Comparison of ENCODE assay signal across 31 cellular contexts in the genomic region with DNA sequence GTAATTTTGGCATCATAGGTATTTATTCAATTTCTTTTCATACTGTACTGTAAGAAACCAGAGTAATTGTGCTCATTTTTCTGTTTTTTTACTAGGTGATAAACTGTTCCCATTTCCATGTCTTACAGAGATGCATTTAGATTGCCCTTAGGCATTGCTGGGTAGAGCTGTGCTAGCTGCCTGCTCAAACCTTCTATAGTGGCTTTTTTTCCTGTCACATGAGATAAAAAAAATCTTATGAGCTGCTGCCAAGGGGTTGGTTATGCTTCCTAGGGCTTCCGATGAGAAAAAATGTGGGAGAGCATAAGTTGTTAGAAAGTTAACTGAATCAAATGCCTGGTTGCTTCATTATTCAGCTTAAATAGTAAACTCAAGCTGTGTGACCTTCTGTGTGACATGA. TPM values are rescaled to one million over a fixed set of nuclear protein-coding genes. Genes with fewer than 3 reads are reported as not detected.
DNase-seq lines count a peak whose midpoint lies in the region; ATAC-seq and TF ChIP-seq lines count a peak whose summit lies in the region.
"Had no signal": no experiment of that assay in that cellular context is flagged by ENCODE, and none has a peak within 500 bp of the region (broad histone marks: within the 10 kb centered on the region; RNA-seq: fewer than 3 reads in every experiment).

No MANE protein-coding gene starts in this region.

- H3K27me3 ChIP-seq in parathyroid adenoma (ENCODE audit: control insufficient read depth, insufficient read depth, low read length) = no peaks in the 10 kb centered on the region
- H3K27me3 ChIP-seq: brain microvascular endothelial cell, esophagus squamous epithelium, neutrophil, suprapubic skin, uterus had no signal

- no peak overlapping the region for H3K4me3 ChIP-seq in fibroblast of villous mesenchyme (ENCODE audit: low read depth, low read length)
- H3K4me3 ChIP-seq in parathyroid adenoma (ENCODE audit: low read depth, low read length) = no peak overlapping the region
- H3K4me3 ChIP-seq: esophagus squamous epithelium, GM12878, suprapubic skin, uterus had no signal

- no peaks in the 10 kb centered on the region for H3K36me3 ChIP-seq in parathyroid adenoma (ENCODE audit: control insufficient read depth, insufficient read depth, low read length)
- H3K36me3 ChIP-seq: brain microvascular endothelial cell, esophagus squamous epithelium, neutrophil, suprapubic skin, uterus had no signal

- TF ChIP-seq CTCF in fibroblast of villous mesenchyme (IDR thresholded peaks at IDR 0.05; ENCODE audit: insufficient read depth, low read depth, low read length) (no peak), parathyroid adenoma (IDR thresholded peaks at IDR 0.05) (no peak), omental fat pad (IDR thresholded peaks at IDR 0.05) (no peak)

- peak overlapping the region; percentile 50 for H3K4me2 ChIP-seq in parathyroid adenoma (ENCODE audit: low read length)

- no peaks in the 10 kb centered on the region for H3K4me1 ChIP-seq in parathyroid adenoma
- H3K4me1 ChIP-seq: esophagus squamous epithelium, suprapubic skin, uterus had no signal

- H3K9me3 ChIP-seq in parathyroid adenoma (ENCODE audit: control insufficient read depth, low read length) = no peaks in the 10 kb centered on the region
- H3K9me3 ChIP-seq: neutrophil, suprapubic skin, uterus had no signal

- DNase-seq in EH (ENCODE audit: low read depth) (peak; percentile 76), RPMI7951 (ENCODE audit: low read depth) (peak; percentile 75), fibroblast of villous mesenchyme (ENCODE audit: low read depth) (peak; percentile 7), omental fat pad (ENCODE audit: low spot score) (no peak), amygdala (lab: John Stamatoyannopoulos, UW) (no peak), ecto neural progenitor cell (ENCODE audit: low spot score) (no peak)
- DNase-seq: activated CD4-positive, alpha-beta T cell treated with anti-CD3 and anti-CD28 coated beads, Interleukin-2, amount 50 U/mL, for 1 hour; activated CD8-positive, alpha-beta memory T cell treated with anti-CD3 and anti-CD28 coated beads, Interleukin-2, amount 10 ng/mL, durations not matched to agents 7 days and 5 days; brain microvascular endothelial cell; C1 segment of cervical spinal cord; DMS79 treated with DMSO at 0.1 percent for 48 hours; endodermal cell; esophagus squamous epithelium; NCI-H1092; NCI-H187 treated with DMSO at 0.1 percent for 48 hours; NCI-H526 treated with DMSO at 0.1 percent for 48 hours; retina; stimulated activated CD4-positive, alpha-beta T cell treated with anti-CD3 and anti-CD28 coated beads, Interleukin-2, amount 100 ng/mL, for 48 hours; stimulated activated naive B cell treated with anti-CD40 and anti-IgM and Interleukin-4, amounts not matched to agents 10 μg/mL and 1 μg/mL and 100 μg/mL, for 72 hours; SW 1271; uterus had no signal

- H3K9ac ChIP-seq in parathyroid adenoma = no peak overlapping the region

- no peak overlapping the region for H2AFZ ChIP-seq in parathyroid adenoma

- no peaks in the 10 kb centered on the region for H3K79me2 ChIP-seq in parathyroid adenoma

- H3K27ac ChIP-seq in parathyroid adenoma = no peak overlapping the region
- H3K27ac ChIP-seq: brain microvascular endothelial cell, esophagus squamous epithelium, neutrophil, RWPE1, suprapubic skin, uterus had no signal

- ATAC-seq in omental fat pad (ENCODE audit: low FRiP score) (no peak), GM21786 (IDR thresholded peaks at IDR 0.05; ENCODE audit: unreplicated experiment) (no peak)
- ATAC-seq: activated CD8-positive, alpha-beta memory T cell treated with anti-CD3 and anti-CD28 coated beads, Interleukin-2, amount 10 ng/mL, durations not matched to agents 7 days and 5 days; activated naive CD4-positive, alpha-beta T cell treated with anti-CD3 and anti-CD28 coated beads, Interleukin-2, amount 50 U/mL, for 72 hours; GM12878; HCT116; stimulated activated naive B cell treated with anti-CD40 and anti-IgM and Interleukin-4, amounts not matched to agents 10 μg/mL and 1 μg/mL and 100 μg/mL, for 72 hours; WTC11 had no signal

RNA-seq across cellular contexts. Expression of gene NOX3, which starts 49.9 kb away (rescaled TPM):
- not detected in 2 replicates for total RNA-seq in RPMI7951 (2014; rRNA removed; shearing (Covaris generic))
- total RNA-seq in fibroblast of villous mesenchyme = not detected in 2 replicates
- not detected for total RNA-seq in omental fat pad
- total RNA-seq: activated CD8-positive, alpha-beta memory T cell treated with anti-CD3 and anti-CD28 coated beads, Interleukin-2, amount 10 ng/mL, durations not matched to agents 7 days and 5 days; activated naive CD4-positive, alpha-beta T cell treated with anti-CD3 and anti-CD28 coated beads, Interleukin-2, amount 50 U/mL, for 72 hours; endodermal cell; esophagus squamous epithelium; GM12878; lower leg skin; suprapubic skin; uterus; WTC11 had no signal

Comparison
In these comparisons a context has a peak if more than half of its experiments do, and no peak if none do; other contexts are left out.
1. DNase-seq: peak in EH (single experiment), RPMI7951 (single experiment) and fibroblast of villous mesenchyme (single experiment); none in omental fat pad (single experiment), amygdala (0 of 56) and ecto neural progenitor cell (single experiment).